Comparison of ENCODE assay signal across 31 cellular contexts in the genomic region with DNA sequence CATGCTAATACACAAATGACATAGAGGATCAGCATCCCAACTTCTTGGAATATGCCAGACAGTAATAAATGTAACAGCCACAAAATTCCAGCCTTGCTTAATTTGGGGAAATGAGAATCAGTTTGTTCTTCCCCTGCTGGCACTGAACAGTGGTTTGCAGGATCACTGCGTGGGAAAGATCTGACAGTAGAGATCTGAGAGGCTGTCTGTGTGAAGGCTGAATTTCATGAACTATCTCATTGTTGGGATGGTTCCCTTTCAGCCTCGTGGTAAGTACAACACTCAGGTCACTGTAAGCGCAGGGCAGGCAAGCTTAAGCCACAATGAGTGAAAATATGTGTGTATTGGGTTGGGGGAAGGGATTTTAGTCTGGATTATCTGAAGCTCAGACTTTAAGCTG.
DNase-seq lines count a peak whose midpoint lies in the region; TF ChIP-seq lines count a peak whose summit lies in the region.
"Had no signal": no experiment of that assay in that cellular context is flagged by ENCODE, and none has a peak within 500 bp of the region (broad histone marks: within the 10 kb centered on the region; RNA-seq: fewer than 3 reads in every experiment).

No MANE protein-coding gene starts in this region.

- no peaks in the 10 kb centered on the region for H3K36me3 Mint-ChIP-seq in Caco-2 (ENCODE audit: insufficient read depth, unreplicated experiment)
- H3K36me3 Mint-ChIP-seq: activated CD8-positive, alpha-beta memory T cell treated with anti-CD3 and anti-CD28 coated beads, Interleukin-2, amount 10 ng/mL, durations not matched to agents 7 days and 5 days; activated naive CD4-positive, alpha-beta T cell treated with anti-CD3 and anti-CD28 coated beads, Interleukin-2, amount 10 ng/mL, durations not matched to agents 7 days and 5 days; CD8-positive, alpha-beta memory T cell; IgD-negative memory B cell; WTC11 had no signal

- H3K36me3 ChIP-seq in mammary epithelial cell (ENCODE audit: insufficient read depth, low read length), result no peaks in the 10 kb centered on the region
- H3K36me3 ChIP-seq in breast epithelium, result no peaks in the 10 kb centered on the region
- no peaks in the 10 kb centered on the region for H3K36me3 ChIP-seq in Caco-2 (ENCODE audit: control insufficient read depth, insufficient read depth, low read length)
- H3K36me3 ChIP-seq: lower lobe of right lung, Peyer's patch, sigmoid colon, vagina had no signal

- peaks cover 6% of the 10 kb centered on the region for H3K4me1 Mint-ChIP-seq in Caco-2 (ENCODE audit: low read depth, unreplicated experiment)
- H3K4me1 Mint-ChIP-seq: activated CD4-positive, alpha-beta T cell treated with anti-CD3 and anti-CD28 coated beads, Interleukin-2, amount 10 ng/mL, durations not matched to agents 7 days and 5 days; activated CD8-positive, alpha-beta memory T cell treated with anti-CD3 and anti-CD28 coated beads, Interleukin-2, amount 10 ng/mL, durations not matched to agents 7 days and 5 days; activated naive CD4-positive, alpha-beta T cell treated with anti-CD3 and anti-CD28 coated beads, Interleukin-2, amount 10 ng/mL, durations not matched to agents 7 days and 5 days; CD8-positive, alpha-beta memory T cell; IgD-negative memory B cell; WTC11 had no signal

- H3K27ac ChIP-seq in mammary epithelial cell (ENCODE audit: insufficient read depth, low read depth, low read length), result no peak overlapping the region
- no peak overlapping the region for H3K27ac ChIP-seq in breast epithelium
- H3K27ac ChIP-seq: 22Rv1, lower lobe of right lung, Peyer's patch, sigmoid colon, vagina had no signal

- in situ Hi-C loops in mammary epithelial cell (cut with MboI; ENCODE audit: low sequenced_read_pairs in 2 of 2) (no loop called here), KBM-7 (cut with MboI; ENCODE audit: low pct_unique_long_range_greater_than_20kb, low sequenced_read_pairs) (no loop called here)

- BruUV-seq in mammary epithelial cell (replicated peaks; lab: Mats Ljungman, UMichigan), result no TSS peak
- no TSS peak for BruUV-seq in Caco-2 (replicated peaks; lab: Mats Ljungman, UMichigan)

- CTCF ChIA-PET in mammary epithelial cell (lab: Charles Lee; ENCODE audit: low non-redundant PET), result no interaction called here
- CTCF ChIA-PET in Caco-2 (lab: Charles Lee), result no interaction called here

- no peaks in the 10 kb centered on the region for H3K27me3 ChIP-seq in mammary epithelial cell (ENCODE audit: insufficient read depth, low read length)
- no peaks in the 10 kb centered on the region for H3K27me3 ChIP-seq in breast epithelium
- no peaks in the 10 kb centered on the region for H3K27me3 ChIP-seq in Caco-2 (replicated peaks; ENCODE audit: control insufficient read depth, insufficient read depth, low read length)
- H3K27me3 ChIP-seq: Peyer's patch, sigmoid colon, vagina had no signal

- no peak for TF ChIP-seq POLR2A in breast epithelium (IDR thresholded peaks at IDR 0.05)

- H3K4me3 ChIP-seq in mammary epithelial cell (replicated peaks in 1 of 3; ENCODE audit: insufficient read depth in 1 of 3, low read depth in 2 of 3, low read length in 3 of 3) (no peak overlapping the region), breast epithelium (no peak overlapping the region), choroid plexus epithelial cell (ENCODE audit: low read depth, low read length) (no peak overlapping the region), Caco-2 (ENCODE audit: low read depth, low read length) (no peak overlapping the region)
- H3K4me3 ChIP-seq: lower lobe of right lung, Peyer's patch, sigmoid colon, vagina had no signal

- no peak overlapping the region for H3K27ac Mint-ChIP-seq in Caco-2 (ENCODE audit: unreplicated experiment)
- H3K27ac Mint-ChIP-seq: activated CD4-positive, alpha-beta T cell treated with anti-CD3 and anti-CD28 coated beads, Interleukin-2, amount 10 ng/mL, durations not matched to agents 7 days and 5 days; activated CD8-positive, alpha-beta memory T cell treated with anti-CD3 and anti-CD28 coated beads, Interleukin-2, amount 10 ng/mL, durations not matched to agents 7 days and 5 days; activated naive CD4-positive, alpha-beta T cell treated with anti-CD3 and anti-CD28 coated beads, Interleukin-2, amount 10 ng/mL, durations not matched to agents 7 days and 5 days; CD8-positive, alpha-beta memory T cell; dendritic cell treated with granulocyte-macrophage colony-stimulating factor and Interleukin-4, amounts not matched to agents 40 ng/mL and 50 ng/mL, for 4 days; IgD-negative memory B cell; progenitor cell of endocrine pancreas; WTC11 had no signal

- DNase-seq in mammary epithelial cell (peak; percentile 55), breast epithelium (ENCODE audit: low spot score in 2 of 2) (no peak), choroid plexus epithelial cell (ENCODE audit: low read depth) (peak; percentile 16), islet precursor cell (peak; percentile 60), HUDEP-2 (lab: John Stamatoyannopoulos, UW; ENCODE audit: unreplicated experiment in 76 of 76) (no peak), KBM-7 (no peak), Caco-2 (no peak)
- no peak for DNase-seq in activated CD8-positive, alpha-beta memory T cell treated with anti-CD3 and anti-CD28 coated beads, Interleukin-2, amount 50 U/mL, for 48 hours
- DNase-seq: activated CD4-positive, alpha-beta T cell treated with anti-CD3 and anti-CD28 coated beads, Interleukin-2, amount 10 ng/mL, durations not matched to agents 7 days and 5 days; activated CD8-positive, alpha-beta memory T cell treated with anti-CD3 and anti-CD28 coated beads, Interleukin-2, amount 10 ng/mL, durations not matched to agents 7 days and 5 days; activated naive CD4-positive, alpha-beta T cell treated with anti-CD3 and anti-CD28 coated beads, Interleukin-2, amount 10 ng/mL, durations not matched to agents 7 days and 5 days; anterior cingulate cortex; CD8-positive, alpha-beta memory T cell; central memory CD4-positive, alpha-beta T cell; glutamatergic neuron; HCEC 1CT; lower lobe of right lung; NCI-H1048; NCI-H1694 treated with DMSO at 0.1 percent for 48 hours; NCI-H2171 treated with DMSO at 0.1 percent for 48 hours; NCI-H524; Peyer's patch; sigmoid colon; stimulated activated naive CD4-positive, alpha-beta T cell treated with Interleukin-2 at 50 U/mL for 16 hours; T1000 had no signal

- POLR2A ChIA-PET in Caco-2 (lab: Charles Lee), result no interaction called here

- H3K27me3 Mint-ChIP-seq in Caco-2 (ENCODE audit: insufficient read depth, unreplicated experiment), result peaks cover 2% of the 10 kb centered on the region
- H3K27me3 Mint-ChIP-seq: activated CD4-positive, alpha-beta T cell treated with anti-CD3 and anti-CD28 coated beads, Interleukin-2, amount 10 ng/mL, durations not matched to agents 7 days and 5 days; activated CD8-positive, alpha-beta memory T cell treated with anti-CD3 and anti-CD28 coated beads, Interleukin-2, amount 10 ng/mL, durations not matched to agents 7 days and 5 days; activated naive CD4-positive, alpha-beta T cell treated with anti-CD3 and anti-CD28 coated beads, Interleukin-2, amount 10 ng/mL, durations not matched to agents 7 days and 5 days; CD8-positive, alpha-beta memory T cell; dendritic cell treated with granulocyte-macrophage colony-stimulating factor and Interleukin-4, amounts not matched to agents 40 ng/mL and 50 ng/mL, for 4 days had no signal

- H2AFZ ChIP-seq in mammary epithelial cell (ENCODE audit: low read depth, low read length), result peak overlapping the region; percentile 75

- peaks cover 22% of the 10 kb centered on the region for H3K9me3 Mint-ChIP-seq in Caco-2 (ENCODE audit: unreplicated experiment)
- H3K9me3 Mint-ChIP-seq: activated naive CD4-positive, alpha-beta T cell treated with anti-CD3 and anti-CD28 coated beads, Interleukin-2, amount 10 ng/mL, durations not matched to agents 7 days and 5 days had no signal

- TF ChIP-seq CTCF in mammary epithelial cell (conservative IDR thresholded peaks at IDR 0.05 in 1 of 2, IDR thresholded peaks at IDR 0.05 in 1 of 2; ENCODE audit: extremely low read depth in 1 of 2, insufficient read depth in 1 of 2, low read depth in 1 of 2, low read length in 2 of 2) (no peak), breast epithelium (IDR thresholded peaks at IDR 0.05) (no peak), choroid plexus epithelial cell (conservative IDR thresholded peaks at IDR 0.05; ENCODE audit: low read depth, low read length) (no peak), Caco-2 (IDR thresholded peaks at IDR 0.05; ENCODE audit: insufficient read depth in 1 of 2, low read depth in 1 of 2, low read length in 1 of 2, severe bottlenecking in 1 of 2, unreplicated experiment in 1 of 2) (no peak)

- intact Hi-C loops in mammary epithelial cell (cut with micrococcal nuclease), result no loop called here
- intact Hi-C loops in breast epithelium (cut with DNase I; ENCODE audit: low total_unique reads), result no loop called here
- intact Hi-C loops in Caco-2 (cut with micrococcal nuclease; ENCODE audit: unreplicated experiment), result no loop called here

- no peak overlapping the region for H3K9ac ChIP-seq in mammary epithelial cell (ENCODE audit: insufficient read depth, low read length)

- dilution Hi-C loops in mammary epithelial cell (cut with HindIII; ENCODE audit: low sequenced_read_pairs), result no loop called here

- no peaks in the 10 kb centered on the region for H3K79me2 ChIP-seq in mammary epithelial cell (ENCODE audit: insufficient read depth, low read length)

- no peaks in the 10 kb centered on the region for H3K9me3 ChIP-seq in mammary epithelial cell (replicated peaks; ENCODE audit: insufficient read depth, low read length)
- peaks cover 3 to 18% of the 10 kb centered on the region in 2 donors for H3K9me3 ChIP-seq in breast epithelium
- H3K9me3 ChIP-seq in Caco-2, result no peaks in the 10 kb centered on the region
- H3K9me3 ChIP-seq: Peyer's patch, sigmoid colon had no signal

- H3K4me3 Mint-ChIP-seq in Caco-2 (ENCODE audit: unreplicated experiment), result no peak overlapping the region
- H3K4me3 Mint-ChIP-seq: activated CD4-positive, alpha-beta T cell treated with anti-CD3 and anti-CD28 coated beads, Interleukin-2, amount 10 ng/mL, durations not matched to agents 7 days and 5 days; activated CD8-positive, alpha-beta memory T cell treated with anti-CD3 and anti-CD28 coated beads, Interleukin-2, amount 10 ng/mL, durations not matched to agents 7 days and 5 days; activated naive CD4-positive, alpha-beta T cell treated with anti-CD3 and anti-CD28 coated beads, Interleukin-2, amount 10 ng/mL, durations not matched to agents 7 days and 5 days; CD8-positive, alpha-beta memory T cell; dendritic cell treated with granulocyte-macrophage colony-stimulating factor and Interleukin-4, amounts not matched to agents 40 ng/mL and 50 ng/mL, for 4 days; IgD-negative memory B cell; WTC11 had no signal

- 9% methylated on average over 3 of the region's 3 CpGs for WGBS in mammary epithelial cell (ENCODE audit: low coverage, missing lambda C conversion rate)

- H4K20me1 ChIP-seq in mammary epithelial cell (ENCODE audit: insufficient read depth, low read length), result no peaks in the 10 kb centered on the region

- no peaks in the 10 kb centered on the region for H3K4me1 ChIP-seq in mammary epithelial cell (ENCODE audit: insufficient read depth, low read length)
- no peaks in the 10 kb centered on the region for H3K4me1 ChIP-seq in breast epithelium
- H3K4me1 ChIP-seq in Caco-2, result no peaks in the 10 kb centered on the region
- H3K4me1 ChIP-seq: lower lobe of right lung, Peyer's patch, sigmoid colon, vagina had no signal

- H3K4me2 ChIP-seq in mammary epithelial cell (ENCODE audit: insufficient read depth, low read depth, low read length), result no peak overlapping the region

Comparison
In these comparisons a context has a peak if more than half of its experiments do, and no peak if none do; other contexts are left out.
1. DNase-seq: peak in mammary epithelial cell (single experiment), choroid plexus epithelial cell (single experiment) and islet precursor cell (single experiment); none in breast epithelium (0 of 2), HUDEP-2 (0 of 76), KBM-7 (single experiment), Caco-2 (0 of 2) and activated CD8-positive, alpha-beta memory T cell treated with anti-CD3 and anti-CD28 coated beads, Interleukin-2, amount 50 U/mL, for 48 hours (single experiment).